13 cellular contexts compared by ENCODE assay signal in the genomic region with DNA sequence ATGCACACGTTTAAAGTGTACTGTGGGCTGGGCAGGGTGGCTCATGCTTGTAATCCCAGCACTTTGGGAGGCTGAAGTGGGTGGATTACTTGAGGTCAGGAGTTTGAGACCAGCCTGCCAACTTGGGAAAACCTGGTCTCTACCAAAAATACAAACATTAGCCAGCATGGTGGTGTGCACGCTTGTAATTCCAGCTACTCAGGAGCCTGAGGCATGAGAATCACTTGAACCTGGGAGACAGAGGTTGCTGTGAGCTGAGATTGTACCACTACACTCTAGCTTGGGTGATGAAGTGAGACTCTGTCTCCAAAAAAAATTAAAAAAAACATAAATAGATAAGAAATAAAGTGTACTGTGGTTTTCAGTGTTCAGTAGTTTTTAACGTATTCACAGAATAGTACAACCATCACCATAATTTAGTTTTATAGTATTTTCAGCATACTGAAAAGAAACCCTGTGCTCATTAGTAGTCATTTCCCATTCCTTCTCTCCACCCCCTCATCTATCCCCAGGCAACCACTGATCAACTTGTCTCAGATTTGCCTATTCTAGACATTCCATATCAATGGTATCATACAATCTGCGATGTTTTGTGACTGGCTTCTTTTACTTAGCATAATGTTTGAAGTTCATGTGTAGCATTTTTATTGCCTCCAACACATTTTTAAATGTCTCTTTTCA. TPM values are rescaled to one million over a fixed set of nuclear protein-coding genes. Genes with fewer than 3 reads are reported as not detected.
DNase-seq lines count a peak whose midpoint lies in the region; TF ChIP-seq lines count a peak whose summit lies in the region.
"Had no signal": no experiment of that assay in that cellular context is flagged by ENCODE, and none has a peak within 500 bp of the region (broad histone marks: within the 10 kb centered on the region; RNA-seq: fewer than 3 reads in every experiment).

No MANE protein-coding gene starts in this region.

- BruUV-seq in A673 (replicated peaks; lab: Mats Ljungman, UMichigan) = no TSS peak

- H3K4me1 ChIP-seq in A673 (ENCODE audit: insufficient read depth, low read length, poor library complexity, severe bottlenecking) (peaks cover 15% of the 10 kb centered on the region), BE2C (no peaks in the 10 kb centered on the region)

- TF ChIP-seq CTCF in A673 (conservative IDR thresholded peaks at IDR 0.05; ENCODE audit: low read depth, low read length) = no peak
- no peak for TF ChIP-seq CTCF in brain microvascular endothelial cell (IDR thresholded peaks at IDR 0.05; ENCODE audit: low read depth, low read length, missing control alignments)
- no peak for TF ChIP-seq CTCF in BE2C (IDR thresholded peaks at IDR 0.05; ENCODE audit: low read depth, low read length)

- H3K9me3 ChIP-seq in A673 (ENCODE audit: low read depth, low read length, poor library complexity, severe bottlenecking) (no peaks in the 10 kb centered on the region), BE2C (no peaks in the 10 kb centered on the region)
- H3K9me3 ChIP-seq: left ventricle myocardium inferior, suprapubic skin had no signal

- H3K27ac ChIP-seq in A673 (ENCODE audit: low read depth, low read length, poor library complexity, severe bottlenecking) = peak overlapping the region; percentile 44
- H3K27ac ChIP-seq in brain microvascular endothelial cell = peak overlapping the region; percentile 85
- H3K27ac ChIP-seq: cardiac muscle cell, left ventricle myocardium inferior, suprapubic skin had no signal

- DNase-seq in A673 (ENCODE audit: low spot score) (peak; percentile 66), HT1080 (ENCODE audit: low read depth) (peak; percentile 9), brain microvascular endothelial cell (peak; percentile 85), kidney glomerular epithelial cell (lab: John Stamatoyannopoulos, UW) (peak; percentile 80), BE2C (no peak), NCI-H2171 (lab: John Stamatoyannopoulos, UW) (no peak), NCI-H510A treated with DMSO at 0.1 percent for 48 hours (lab: John Stamatoyannopoulos, UW) (no peak)
- no peak for DNase-seq in activated CD4-positive, alpha-beta T cell treated with anti-CD3 and anti-CD28 coated beads for 4 hours
- DNase-seq: AML-193, left ventricle myocardium inferior, posterior cingulate gyrus had no signal

- intact Hi-C loops in A673 (cut with micrococcal nuclease; ENCODE audit: unreplicated experiment) = no loop called here

- POLR2A ChIA-PET in A673 (lab: Charles Lee; ENCODE audit: low non-redundant PET) = no interaction called here

- in situ Hi-C loops in brain microvascular endothelial cell (cut with HindIII; ENCODE audit: low pct_ligation_motif_present, low sequenced_read_pairs) = no loop called here

- H3K36me3 ChIP-seq in A673 (ENCODE audit: insufficient read depth, low read length, poor library complexity, severe bottlenecking) (no peaks in the 10 kb centered on the region), brain microvascular endothelial cell (replicated peaks) (no peaks in the 10 kb centered on the region), BE2C (no peaks in the 10 kb centered on the region; the same call in 1 of the 2 replicates)
- H3K36me3 ChIP-seq: cardiac muscle cell, suprapubic skin had no signal

- CTCF ChIA-PET in A673 (lab: Charles Lee) = no interaction called here

- H3K4me3 ChIP-seq in A673 (ENCODE audit: low read depth, low read length, poor library complexity, severe bottlenecking) (no peak overlapping the region), brain microvascular endothelial cell (ENCODE audit: low read depth, low read length) (no peak overlapping the region), BE2C (ENCODE audit: low read depth, low read length) (no peak overlapping the region)
- H3K4me3 ChIP-seq: cardiac muscle cell, left ventricle myocardium inferior, suprapubic skin had no signal

- H3K27me3 ChIP-seq in A673 (replicated peaks; ENCODE audit: insufficient read depth, low read depth, low read length, poor library complexity) (no peaks in the 10 kb centered on the region), brain microvascular endothelial cell (replicated peaks) (no peaks in the 10 kb centered on the region), BE2C (no peaks in the 10 kb centered on the region)
- H3K27me3 ChIP-seq: cardiac muscle cell, suprapubic skin had no signal

RNA-seq across cellular contexts. Expression of gene SLAIN2, which starts 19.1 kb away (rescaled TPM):
- 74.0 and 79.1 TPM in 2 replicates for total RNA-seq in A673 (2021)
- total RNA-seq in HT1080 (2014; rRNA removed; shearing (Covaris generic)) = 37.3 and 64.1 TPM in 2 replicates
- polyA plus RNA-seq in HT1080 (2015; cell fraction: cytosol; rRNA removed) = 48.3 and 61.6 TPM in 2 replicates
- 27.8 and 37.9 TPM in 2 replicates for polyA plus RNA-seq in HT1080 (2015; cell fraction: nucleus; rRNA removed)
- polyA plus RNA-seq in BE2C (2012; ENCODE audit: insufficient read depth, insufficient read length, low read depth) = 40.1 TPM

Comparison
In these comparisons a context has a peak if more than half of its experiments do, and no peak if none do; other contexts are left out.
1. DNase-seq: peak in A673 (single experiment), HT1080 (single experiment), brain microvascular endothelial cell (single experiment) and kidney glomerular epithelial cell (single experiment); none in activated CD4-positive, alpha-beta T cell treated with anti-CD3 and anti-CD28 coated beads for 4 hours (0 of 2), BE2C (single experiment), NCI-H2171 (single experiment) and NCI-H510A treated with DMSO at 0.1 percent for 48 hours (single experiment).